Comparison of ENCODE assay signal across 9 cellular contexts in the genomic region with DNA sequence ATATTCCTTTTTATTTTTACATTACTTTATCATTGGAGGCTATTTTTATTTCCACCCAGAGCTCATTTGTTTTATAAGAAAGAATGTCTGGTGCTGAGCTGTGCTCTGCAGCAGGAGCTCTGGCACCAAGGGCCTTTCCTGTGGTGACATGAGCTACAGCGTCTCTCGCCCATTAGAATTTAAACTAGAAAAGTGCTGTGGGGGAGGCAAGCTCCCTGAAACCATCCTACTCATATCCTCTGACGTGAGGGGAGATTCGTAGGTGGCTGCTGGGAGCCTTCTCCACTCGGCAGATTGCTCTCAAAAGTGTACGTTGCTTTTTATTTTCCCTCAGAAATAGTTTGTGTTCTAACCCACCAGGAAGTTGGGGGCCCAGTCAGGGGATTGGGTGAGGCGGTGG.
DNase-seq lines count a peak whose midpoint lies in the region; ATAC-seq lines count a peak whose summit lies in the region.
"Had no signal": no experiment of that assay in that cellular context is flagged by ENCODE, and none has a peak within 500 bp of the region (broad histone marks: within the 10 kb centered on the region; RNA-seq: fewer than 3 reads in every experiment).

No MANE protein-coding gene starts in this region.

- ATAC-seq in activated CD4-positive, CD25-positive, alpha-beta regulatory T cell treated with anti-CD3 and anti-CD28 coated beads, Interleukin-2, amount 50 U/mL, for 24 hours, result peak; percentile 89 to 91
- peak; percentile 85 for ATAC-seq in stimulated activated naive CD8-positive, alpha-beta T cell treated with anti-CD3 and anti-CD28 coated beads, Interleukin-15, Interleukin-2, amounts not matched to agents 100 U/mL and 50 U/mL, for 24 hours
- no peak for ATAC-seq in HG03039 (IDR thresholded peaks at IDR 0.05; ENCODE audit: unreplicated experiment)

- DNase-seq in activated CD4-positive, CD25-positive, alpha-beta regulatory T cell treated with anti-CD3 and anti-CD28 coated beads, Interleukin-2, amount 50 U/mL, for 72 hours, result no peak
- DNase-seq in activated naive CD4-positive, alpha-beta T cell treated with anti-CD3 and anti-CD28 coated beads, Interleukin-2, amount 50 U/mL, for 16 hours, result peak; percentile 60
- DNase-seq in lung microvascular endothelial cell (ENCODE audit: low read depth in 2 of 2) (peak; percentile 81 to 82), iPS-NIHi11 (ENCODE audit: low spot score) (no peak), NCI-H2107 treated with DMSO at 0.1 percent for 48 hours (lab: John Stamatoyannopoulos, UW; ENCODE audit: unreplicated experiment) (no peak)
- peak; percentile 65 for DNase-seq in stimulated activated naive CD8-positive, alpha-beta T cell treated with anti-CD3 and anti-CD28 coated beads, Interleukin-15, Interleukin-2, amounts not matched to agents 100 U/mL and 50 U/mL, for 24 hours
- DNase-seq: NCI-H526 treated with DMSO at 0.1 percent for 48 hours had no signal

Comparison
In these comparisons a context has a peak if more than half of its experiments do, and no peak if none do; other contexts are left out.
1. DNase-seq: peak in activated naive CD4-positive, alpha-beta T cell treated with anti-CD3 and anti-CD28 coated beads, Interleukin-2, amount 50 U/mL, for 16 hours (single experiment), lung microvascular endothelial cell (2 of 2) and stimulated activated naive CD8-positive, alpha-beta T cell treated with anti-CD3 and anti-CD28 coated beads, Interleukin-15, Interleukin-2, amounts not matched to agents 100 U/mL and 50 U/mL, for 24 hours (single experiment); none in activated CD4-positive, CD25-positive, alpha-beta regulatory T cell treated with anti-CD3 and anti-CD28 coated beads, Interleukin-2, amount 50 U/mL, for 72 hours (single experiment), iPS-NIHi11 (single experiment) and NCI-H2107 treated with DMSO at 0.1 percent for 48 hours (single experiment).